ENCODE assay signal across 9 cellular contexts in the genomic region with DNA sequence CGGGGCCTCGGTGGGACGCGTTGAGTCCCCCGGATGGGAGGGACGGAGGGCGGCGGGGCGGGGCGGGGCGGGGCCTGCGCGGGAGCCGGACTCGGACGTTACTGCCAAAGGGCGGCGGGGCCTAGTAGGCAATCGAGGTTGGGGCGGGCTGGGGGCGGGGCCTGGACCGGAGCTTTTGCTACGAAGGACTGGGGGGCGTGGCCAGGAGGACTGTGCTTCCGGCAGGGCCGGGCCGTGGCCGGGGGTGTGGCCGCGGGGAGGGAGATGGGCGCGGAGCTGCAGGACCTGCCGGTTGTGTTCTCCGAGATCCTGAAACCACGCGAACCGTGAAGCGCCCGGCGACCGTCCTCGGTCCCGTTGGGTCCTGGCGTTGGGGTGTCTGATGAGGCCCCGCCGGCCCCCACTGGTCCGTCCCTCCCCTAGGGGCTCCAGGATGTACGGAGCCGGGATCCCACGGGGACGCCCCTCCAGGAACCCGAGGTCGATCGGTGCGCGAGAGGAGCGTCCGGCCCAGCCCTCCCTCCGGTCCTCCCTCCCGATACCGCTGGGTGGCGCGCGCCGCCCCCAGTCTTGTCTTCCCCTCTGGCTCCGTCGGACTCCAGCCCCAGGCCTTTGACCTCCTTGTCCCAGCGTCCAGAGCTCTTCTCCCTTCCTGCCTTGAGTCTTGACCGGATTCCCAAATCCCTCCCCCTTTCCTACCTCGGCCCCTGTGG.
DNase-seq lines count a peak whose midpoint lies in the region; ATAC-seq, FAIRE-seq and TF ChIP-seq lines count a peak whose summit lies in the region.
"Had no signal": no experiment of that assay in that cellular context is flagged by ENCODE, and none has a peak within 500 bp of the region (broad histone marks: within the 10 kb centered on the region; RNA-seq: fewer than 3 reads in every experiment).

No MANE protein-coding gene starts in this region.

- in situ Hi-C loops in astrocyte of the spinal cord (cut with HindIII; ENCODE audit: low sequenced_read_pairs): no loop called here

- ATAC-seq in HG02973 (IDR thresholded peaks at IDR 0.05; ENCODE audit: unreplicated experiment): peak; percentile 52

- DNase-seq in GM18507 (ENCODE audit: extremely low spot score, insufficient read length, low read depth): peak; percentile 95
- peak; percentile 76 for DNase-seq in NCI-H187 treated with DMSO at 0.1 percent for 48 hours (lab: John Stamatoyannopoulos, UW)
- peak; percentile 88 to 97 (median 93) for DNase-seq in T-helper 2 cell
- peak; percentile 97 for DNase-seq in astrocyte of the spinal cord (ENCODE audit: low read depth, low spot score)
- peak; percentile 70 to 100 (median 97) for DNase-seq in hypothalamus (lab: John Stamatoyannopoulos, UW)
- DNase-seq in retinal pigment epithelial cell (ENCODE audit: low read depth): peak; percentile 73

- TF ChIP-seq CTCF in 22Rv1 (IDR thresholded peaks at IDR 0.05) (peak; percentile 93), astrocyte of the spinal cord (IDR thresholded peaks at IDR 0.05; ENCODE audit: low read depth, low read length) (peak; percentile 78), retinal pigment epithelial cell (conservative IDR thresholded peaks at IDR 0.05; ENCODE audit: low read depth, low read length) (peak; percentile 76)

- H3K4me3 ChIP-seq in astrocyte of the spinal cord (ENCODE audit: low read depth, low read length) (peak overlapping the region; percentile 52), retinal pigment epithelial cell (ENCODE audit: low read length) (peak overlapping the region; percentile 70)

- peak overlapping the region; percentile 93 for H3K27ac ChIP-seq in 22Rv1

- peak; percentile 94 for FAIRE-seq in GM18507 (lab: Jason Lieb, UNC)
- FAIRE-seq: G401.6 had no signal

Comparison
In these comparisons a context has a peak if more than half of its experiments do, and no peak if none do; other contexts are left out.
1. Peak in every context shown above with its lines: DNase-seq, ATAC-seq, H3K4me3 ChIP-seq and H3K27ac ChIP-seq.